In the genomic region with DNA sequence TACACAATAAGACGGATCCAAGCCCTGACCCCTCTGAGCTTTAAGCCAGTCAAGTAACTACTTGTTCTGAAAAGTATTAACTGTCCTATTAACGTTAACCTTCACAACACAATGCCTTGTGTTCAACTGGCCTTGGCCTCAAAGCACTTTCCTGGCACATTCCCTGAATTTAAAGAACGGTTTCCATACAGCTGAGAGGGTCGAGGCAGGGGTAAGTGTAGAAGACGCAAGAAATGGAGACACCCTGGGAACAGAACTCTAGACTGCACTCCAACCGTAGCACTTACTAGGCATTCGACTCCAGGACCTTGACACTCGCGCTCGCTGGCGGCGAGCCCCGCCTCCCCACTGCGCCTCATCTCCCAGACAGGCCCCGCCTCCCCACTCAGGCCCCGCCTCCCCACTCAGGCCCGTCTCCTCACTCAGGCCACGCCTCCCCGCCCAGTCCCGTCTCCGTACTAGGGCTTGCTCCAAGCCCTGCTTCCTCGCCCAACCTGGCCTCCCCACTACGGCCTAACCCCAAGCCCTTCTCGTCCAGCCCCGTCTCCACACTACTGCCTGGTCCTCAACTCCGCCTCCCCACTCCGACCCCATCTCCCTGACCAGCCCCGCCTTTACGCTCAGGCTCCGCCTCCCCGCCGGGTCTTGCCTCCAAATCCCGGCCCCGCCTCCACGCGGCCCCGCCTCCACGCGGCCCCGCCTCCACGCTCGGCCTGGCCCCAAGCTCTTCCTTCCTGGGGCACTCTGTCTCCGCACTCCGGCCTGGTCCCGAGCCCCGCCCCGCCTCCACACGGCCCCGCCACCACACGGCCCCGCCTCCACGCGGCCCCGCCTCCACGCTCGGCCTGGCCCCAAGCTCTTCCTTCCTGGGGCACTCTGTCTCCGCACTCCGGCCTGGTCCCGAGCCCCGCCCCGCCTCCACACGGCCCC, we compare ENCODE assay signal across 1 cellular context.
TF ChIP-seq lines count a peak whose summit lies in the region.

No MANE protein-coding gene starts in this region.

TF ChIP-seq in HepG2, 621 proteins besides CTCF, POLR2A, EP300 and RAD21 (continued from another document and continues in another):
- TF ChIP-seq, protein P1, sequence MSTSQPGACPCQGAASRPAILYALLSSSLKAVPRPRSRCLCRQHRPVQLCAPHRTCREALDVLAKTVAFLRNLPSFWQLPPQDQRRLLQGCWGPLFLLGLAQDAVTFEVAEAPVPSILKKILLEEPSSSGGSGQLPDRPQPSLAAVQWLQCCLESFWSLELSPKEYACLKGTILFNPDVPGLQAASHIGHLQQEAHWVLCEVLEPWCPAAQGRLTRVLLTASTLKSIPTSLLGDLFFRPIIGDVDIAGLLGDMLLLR (CRISPR knock-in tag; IDR thresholded peaks at IDR 0.05), result no peak
- TF ChIP-seq SMARCC2 (IDR thresholded peaks at IDR 0.05) (no peak), ZNF713 (CRISPR knock-in tag; IDR thresholded peaks at IDR 0.05) (no peak), ZNF431 (CRISPR knock-in tag; IDR thresholded peaks at IDR 0.05; ENCODE audit: borderline replicate concordance, low read depth) (no peak), ZNF883 (CRISPR knock-in tag; IDR thresholded peaks at IDR 0.05; ENCODE audit: not compliant biosample characterization) (peak; percentile 66), ZFP82 (CRISPR knock-in tag; IDR thresholded peaks at IDR 0.05; ENCODE audit: borderline replicate concordance) (0 out of 2 replicates have a peak, but pooled peaks have one; percentile 6), ETV5 (CRISPR knock-in tag; IDR thresholded peaks at IDR 0.05; ENCODE audit: borderline replicate concordance) (no peak), ZNF850 (CRISPR knock-in tag; conservative IDR thresholded peaks at IDR 0.05) (no peak), RCOR2 (CRISPR knock-in tag; IDR thresholded peaks at IDR 0.05) (no peak), KMT2B (CRISPR knock-in tag; IDR thresholded peaks at IDR 0.05) (peak; percentile 35; the same call in 1 of the 2 replicates), HINFP (CRISPR knock-in tag; IDR thresholded peaks at IDR 0.05; ENCODE audit: low read depth) (peak; percentile 38; the same call in 1 of the 2 replicates), ZHX1 (CRISPR knock-in tag; IDR thresholded peaks at IDR 0.05; ENCODE audit: low read depth) (no peak; the same call in 1 of the 2 replicates), NR2F6 (IDR thresholded peaks at IDR 0.05) (no peak), NR2F6 (CRISPR knock-in tag; IDR thresholded peaks at IDR 0.05) (no peak), ZNF354B (CRISPR knock-in tag; IDR thresholded peaks at IDR 0.05) (no peak), ZNF17 (CRISPR knock-in tag; IDR thresholded peaks at IDR 0.05) (no peak), WIZ (CRISPR knock-in tag; IDR thresholded peaks at IDR 0.05) (no peak), ZNF652 (CRISPR knock-in tag; IDR thresholded peaks at IDR 0.05; ENCODE audit: borderline replicate concordance, low read depth) (no peak), RBM39 (IDR thresholded peaks at IDR 0.05; ENCODE audit: low read depth, low read length, poor library complexity, severe bottlenecking) (peak; percentile 53), CREM (IDR thresholded peaks at IDR 0.05) (no peak), CREM (CRISPR knock-in tag; IDR thresholded peaks at IDR 0.05) (no peak), DNMT3B (CRISPR knock-in tag; conservative IDR thresholded peaks at IDR 0.05) (no peak), MXD1 (CRISPR knock-in tag; IDR thresholded peaks at IDR 0.05) (no peak), HNRNPLL (IDR thresholded peaks at IDR 0.05; ENCODE audit: low read depth, low read length, poor library complexity, severe bottlenecking) (peak; percentile 75), DPF2 (CRISPR knock-in tag; IDR thresholded peaks at IDR 0.05; ENCODE audit: borderline replicate concordance, low read depth) (no peak), ARNTL (CRISPR knock-in tag; IDR thresholded peaks at IDR 0.05) (peak; percentile 52; the same call in 1 of the 2 replicates), TEAD2 (CRISPR knock-in tag; IDR thresholded peaks at IDR 0.05) (no peak), NFRKB (IDR thresholded peaks at IDR 0.05) (no peak), ZNF383 (CRISPR knock-in tag; IDR thresholded peaks at IDR 0.05; ENCODE audit: borderline replicate concordance) (no peak), SAFB2 (CRISPR knock-in tag; IDR thresholded peaks at IDR 0.05; ENCODE audit: borderline replicate concordance, low read depth) (no peak), ZFP41 (CRISPR knock-in tag; IDR thresholded peaks at IDR 0.05; ENCODE audit: borderline replicate concordance) (no peak), NR1H2 (CRISPR knock-in tag; IDR thresholded peaks at IDR 0.05; ENCODE audit: borderline replicate concordance, low read depth) (no peak), ZNF775 (CRISPR knock-in tag; IDR thresholded peaks at IDR 0.05; ENCODE audit: borderline replicate concordance) (no peak), KDM5A (IDR thresholded peaks at IDR 0.05; ENCODE audit: borderline replicate concordance, low read length) (no peak; the same call in 1 of the 2 replicates), XBP1 (CRISPR knock-in tag; IDR thresholded peaks at IDR 0.05) (no peak), ZNF264 (CRISPR knock-in tag; IDR thresholded peaks at IDR 0.05) (0 out of 2 replicates have a peak, but pooled peaks have one; percentile 36), HOXA5 (CRISPR knock-in tag; IDR thresholded peaks at IDR 0.05) (0 out of 2 replicates have a peak, but pooled peaks have one; percentile 47), ZNF274 (CRISPR knock-in tag; IDR thresholded peaks at IDR 0.05) (0 out of 2 replicates have a peak, but pooled peaks have one; percentile 53), MLX (CRISPR knock-in tag; IDR thresholded peaks at IDR 0.05) (no peak; the same call in 1 of the 2 replicates)
- TF ChIP-seq, protein P2, sequence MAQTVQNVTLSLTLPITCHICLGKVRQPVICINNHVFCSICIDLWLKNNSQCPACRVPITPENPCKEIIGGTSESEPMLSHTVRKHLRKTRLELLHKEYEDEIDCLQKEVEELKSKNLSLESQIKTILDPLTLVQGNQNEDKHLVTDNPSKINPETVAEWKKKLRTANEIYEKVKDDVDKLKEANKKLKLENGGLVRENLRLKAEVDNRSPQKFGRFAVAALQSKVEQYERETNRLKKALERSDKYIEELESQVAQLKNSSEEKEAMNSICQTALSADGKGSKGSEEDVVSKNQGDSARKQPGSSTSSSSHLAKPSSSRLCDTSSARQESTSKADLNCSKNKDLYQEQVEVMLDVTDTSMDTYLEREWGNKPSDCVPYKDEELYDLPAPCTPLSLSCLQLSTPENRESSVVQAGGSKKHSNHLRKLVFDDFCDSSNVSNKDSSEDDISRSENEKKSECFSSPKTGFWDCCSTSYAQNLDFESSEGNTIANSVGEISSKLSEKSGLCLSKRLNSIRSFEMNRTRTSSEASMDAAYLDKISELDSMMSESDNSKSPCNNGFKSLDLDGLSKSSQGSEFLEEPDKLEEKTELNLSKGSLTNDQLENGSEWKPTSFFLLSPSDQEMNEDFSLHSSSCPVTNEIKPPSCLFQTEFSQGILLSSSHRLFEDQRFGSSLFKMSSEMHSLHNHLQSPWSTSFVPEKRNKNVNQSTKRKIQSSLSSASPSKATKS (CRISPR knock-in tag; IDR thresholded peaks at IDR 0.05), result no peak
- TF ChIP-seq, protein P3, sequence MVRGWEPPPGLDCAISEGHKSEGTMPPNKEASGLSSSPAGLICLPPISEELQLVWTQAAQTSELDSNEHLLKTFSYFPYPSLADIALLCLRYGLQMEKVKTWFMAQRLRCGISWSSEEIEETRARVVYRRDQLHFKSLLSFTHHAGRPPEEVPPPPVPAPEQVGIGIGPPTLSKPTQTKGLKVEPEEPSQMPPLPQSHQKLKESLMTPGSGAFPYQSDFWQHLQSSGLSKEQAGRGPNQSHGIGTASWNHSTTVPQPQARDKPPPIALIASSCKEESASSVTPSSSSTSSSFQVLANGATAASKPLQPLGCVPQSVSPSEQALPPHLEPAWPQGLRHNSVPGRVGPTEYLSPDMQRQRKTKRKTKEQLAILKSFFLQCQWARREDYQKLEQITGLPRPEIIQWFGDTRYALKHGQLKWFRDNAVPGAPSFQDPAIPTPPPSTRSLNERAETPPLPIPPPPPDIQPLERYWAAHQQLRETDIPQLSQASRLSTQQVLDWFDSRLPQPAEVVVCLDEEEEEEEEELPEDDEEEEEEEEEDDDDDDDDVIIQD (CRISPR knock-in tag; IDR thresholded peaks at IDR 0.05; ENCODE audit: low read depth), result peak; percentile 54; the same call in 1 of the 2 replicates
- TF ChIP-seq, protein P4, sequence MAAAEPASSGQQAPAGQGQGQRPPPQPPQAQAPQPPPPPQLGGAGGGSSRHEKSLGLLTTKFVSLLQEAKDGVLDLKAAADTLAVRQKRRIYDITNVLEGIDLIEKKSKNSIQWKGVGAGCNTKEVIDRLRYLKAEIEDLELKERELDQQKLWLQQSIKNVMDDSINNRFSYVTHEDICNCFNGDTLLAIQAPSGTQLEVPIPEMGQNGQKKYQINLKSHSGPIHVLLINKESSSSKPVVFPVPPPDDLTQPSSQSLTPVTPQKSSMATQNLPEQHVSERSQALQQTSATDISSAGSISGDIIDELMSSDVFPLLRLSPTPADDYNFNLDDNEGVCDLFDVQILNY (CRISPR knock-in tag; conservative IDR thresholded peaks at IDR 0.05), result no peak
- TF ChIP-seq, protein P5, sequence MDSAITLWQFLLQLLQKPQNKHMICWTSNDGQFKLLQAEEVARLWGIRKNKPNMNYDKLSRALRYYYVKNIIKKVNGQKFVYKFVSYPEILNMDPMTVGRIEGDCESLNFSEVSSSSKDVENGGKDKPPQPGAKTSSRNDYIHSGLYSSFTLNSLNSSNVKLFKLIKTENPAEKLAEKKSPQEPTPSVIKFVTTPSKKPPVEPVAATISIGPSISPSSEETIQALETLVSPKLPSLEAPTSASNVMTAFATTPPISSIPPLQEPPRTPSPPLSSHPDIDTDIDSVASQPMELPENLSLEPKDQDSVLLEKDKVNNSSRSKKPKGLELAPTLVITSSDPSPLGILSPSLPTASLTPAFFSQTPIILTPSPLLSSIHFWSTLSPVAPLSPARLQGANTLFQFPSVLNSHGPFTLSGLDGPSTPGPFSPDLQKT (CRISPR knock-in tag; IDR thresholded peaks at IDR 0.05; ENCODE audit: borderline replicate concordance), result no peak
- TF ChIP-seq, protein P6, sequence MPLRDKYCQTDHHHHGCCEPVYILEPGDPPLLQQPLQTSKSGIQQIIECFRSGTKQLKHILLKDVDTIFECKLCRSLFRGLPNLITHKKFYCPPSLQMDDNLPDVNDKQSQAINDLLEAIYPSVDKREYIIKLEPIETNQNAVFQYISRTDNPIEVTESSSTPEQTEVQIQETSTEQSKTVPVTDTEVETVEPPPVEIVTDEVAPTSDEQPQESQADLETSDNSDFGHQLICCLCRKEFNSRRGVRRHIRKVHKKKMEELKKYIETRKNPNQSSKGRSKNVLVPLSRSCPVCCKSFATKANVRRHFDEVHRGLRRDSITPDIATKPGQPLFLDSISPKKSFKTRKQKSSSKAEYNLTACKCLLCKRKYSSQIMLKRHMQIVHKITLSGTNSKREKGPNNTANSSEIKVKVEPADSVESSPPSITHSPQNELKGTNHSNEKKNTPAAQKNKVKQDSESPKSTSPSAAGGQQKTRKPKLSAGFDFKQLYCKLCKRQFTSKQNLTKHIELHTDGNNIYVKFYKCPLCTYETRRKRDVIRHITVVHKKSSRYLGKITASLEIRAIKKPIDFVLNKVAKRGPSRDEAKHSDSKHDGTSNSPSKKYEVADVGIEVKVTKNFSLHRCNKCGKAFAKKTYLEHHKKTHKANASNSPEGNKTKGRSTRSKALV (CRISPR knock-in tag; IDR thresholded peaks at IDR 0.05), result no peak
